11 cellular contexts compared by ENCODE assay signal in genomic region chr7:104980440-104980839, GRCh38. TPM values are rescaled to one million over a fixed set of nuclear protein-coding genes. Genes with fewer than 3 reads are reported as not detected.
DNase-seq lines count a peak whose midpoint lies in the region; ATAC-seq and TF ChIP-seq lines count a peak whose summit lies in the region.
"Had no signal": no experiment of that assay in that cellular context is flagged by ENCODE, and none has a peak within 500 bp of the region (broad histone marks: within the 10 kb centered on the region; RNA-seq: fewer than 3 reads in every experiment).

No MANE protein-coding gene starts in this region.

- DNase-seq in activated T-cell treated with anti-CD3 and anti-CD28 coated beads, Interleukin-2, amount 50 U/mL, for 24 hours: no peak
- DNase-seq in activated T-cell treated with anti-CD3 and anti-CD28 coated beads, Interleukin-2, amount 50 U/mL, for 72 hours: no peak
- no peak for DNase-seq in activated T-helper 1 cell treated with anti-CD3 and anti-CD28 coated beads, Interleukin-12 subunit alpha, Interleukin-12 subunit beta, Interleukin-2, Interleukin-4 antibody, amounts not matched to agents 30 ng/mL and 10 ng/mL and 1 ng/mL, durations not matched to agents 14 hours and 24 hours and 36 hours (ENCODE audit: low spot score)
- DNase-seq in fibroblast of pulmonary artery (ENCODE audit: low read depth): peak; percentile 44
- DNase-seq in NOMO-1 treated with dmso at 0.1 percent for 144 hours (lab: John Stamatoyannopoulos, UW; ENCODE audit: unreplicated experiment): no peak
- no peak for DNase-seq in SKM-1 treated with dmso at 0.1 percent for 144 hours (lab: John Stamatoyannopoulos, UW; ENCODE audit: unreplicated experiment)
- DNase-seq: activated T-cell treated with anti-CD3 and anti-CD28 coated beads for 4 hours, posterior cingulate gyrus, T-helper 9 cell had no signal

- H3K4me1 Mint-ChIP-seq in activated T-cell treated with anti-CD3 and anti-CD28 coated beads, Interleukin-2, amount 50 U/mL, for 24 hours (ENCODE audit: low read depth): peaks cover 65% of the 10 kb centered on the region
- peaks cover 77% of the 10 kb centered on the region for H3K4me1 Mint-ChIP-seq in activated T-cell treated with anti-CD3 and anti-CD28 coated beads, Interleukin-2, amount 50 U/mL, for 72 hours (ENCODE audit: low read depth)
- H3K4me1 Mint-ChIP-seq in activated T-helper 1 cell treated with anti-CD3 and anti-CD28 coated beads, Interleukin-12 subunit alpha, Interleukin-12 subunit beta, Interleukin-2, Interleukin-4 antibody, amounts not matched to agents 30 ng/mL and 10 ng/mL and 1 ng/mL, durations not matched to agents 14 hours and 24 hours and 36 hours (ENCODE audit: low read depth): peaks cover 85% of the 10 kb centered on the region
- peaks cover 33% of the 10 kb centered on the region for H3K4me1 Mint-ChIP-seq in stimulated activated memory B cell treated with anti-CD40 and anti-IgM and Interleukin-4, amounts not matched to agents 10 μg/mL and 1 μg/mL and 100 μg/mL, for 72 hours

- H3K4me3 Mint-ChIP-seq in activated T-cell treated with anti-CD3 and anti-CD28 coated beads, Interleukin-2, amount 50 U/mL, for 24 hours: no peak overlapping the region
- no peak overlapping the region for H3K4me3 Mint-ChIP-seq in activated T-cell treated with anti-CD3 and anti-CD28 coated beads, Interleukin-2, amount 50 U/mL, for 72 hours
- no peak overlapping the region for H3K4me3 Mint-ChIP-seq in activated T-helper 1 cell treated with anti-CD3 and anti-CD28 coated beads, Interleukin-12 subunit alpha, Interleukin-12 subunit beta, Interleukin-2, Interleukin-4 antibody, amounts not matched to agents 30 ng/mL and 10 ng/mL and 1 ng/mL, durations not matched to agents 14 hours and 24 hours and 36 hours
- H3K4me3 Mint-ChIP-seq in stimulated activated memory B cell treated with anti-CD40 and anti-IgM and Interleukin-4, amounts not matched to agents 10 μg/mL and 1 μg/mL and 100 μg/mL, for 72 hours: no peak overlapping the region

- H3K4me3 ChIP-seq in fibroblast of pulmonary artery (replicated peaks; ENCODE audit: low read depth, low read length): no peak overlapping the region

- no peak for TF ChIP-seq CTCF in fibroblast of pulmonary artery (IDR thresholded peaks at IDR 0.05; ENCODE audit: low read length, missing control alignments)

- H3K27me3 Mint-ChIP-seq in activated T-cell treated with anti-CD3 and anti-CD28 coated beads, Interleukin-2, amount 50 U/mL, for 24 hours: no peaks in the 10 kb centered on the region
- H3K27me3 Mint-ChIP-seq in activated T-cell treated with anti-CD3 and anti-CD28 coated beads, Interleukin-2, amount 50 U/mL, for 72 hours (ENCODE audit: low read depth): no peaks in the 10 kb centered on the region
- H3K27me3 Mint-ChIP-seq in activated T-helper 1 cell treated with anti-CD3 and anti-CD28 coated beads, Interleukin-12 subunit alpha, Interleukin-12 subunit beta, Interleukin-2, Interleukin-4 antibody, amounts not matched to agents 30 ng/mL and 10 ng/mL and 1 ng/mL, durations not matched to agents 14 hours and 24 hours and 36 hours (ENCODE audit: insufficient read depth): no peaks in the 10 kb centered on the region
- H3K27me3 Mint-ChIP-seq in stimulated activated memory B cell treated with anti-CD40 and anti-IgM and Interleukin-4, amounts not matched to agents 10 μg/mL and 1 μg/mL and 100 μg/mL, for 72 hours: no peaks in the 10 kb centered on the region

- H3K36me3 Mint-ChIP-seq in activated T-cell treated with anti-CD3 and anti-CD28 coated beads, Interleukin-2, amount 50 U/mL, for 24 hours (ENCODE audit: low read depth): peaks cover 47% of the 10 kb centered on the region
- no peaks in the 10 kb centered on the region for H3K36me3 Mint-ChIP-seq in activated T-cell treated with anti-CD3 and anti-CD28 coated beads, Interleukin-2, amount 50 U/mL, for 72 hours (ENCODE audit: insufficient read depth in 2 of 2)
- H3K36me3 Mint-ChIP-seq in activated T-helper 1 cell treated with anti-CD3 and anti-CD28 coated beads, Interleukin-12 subunit alpha, Interleukin-12 subunit beta, Interleukin-2, Interleukin-4 antibody, amounts not matched to agents 30 ng/mL and 10 ng/mL and 1 ng/mL, durations not matched to agents 14 hours and 24 hours and 36 hours (ENCODE audit: low read depth): peaks cover 19% of the 10 kb centered on the region
- H3K36me3 Mint-ChIP-seq in stimulated activated memory B cell treated with anti-CD40 and anti-IgM and Interleukin-4, amounts not matched to agents 10 μg/mL and 1 μg/mL and 100 μg/mL, for 72 hours: no peaks in the 10 kb centered on the region

- intact Hi-C loops in activated T-helper 1 cell treated with anti-CD3 and anti-CD28 coated beads, Interleukin-12 subunit alpha, Interleukin-12 subunit beta, Interleukin-2, Interleukin-4 antibody, amounts not matched to agents 30 ng/mL and 10 ng/mL and 1 ng/mL, durations not matched to agents 14 hours and 24 hours and 36 hours (cut with micrococcal nuclease): loop anchor here (2.0 to 5.0 kb wide), 4 partner anchors 118 to 607 kb away; partner anchors contain the start of gene SRPK2

- no peaks in the 10 kb centered on the region for H3K9me3 Mint-ChIP-seq in activated T-cell treated with anti-CD3 and anti-CD28 coated beads, Interleukin-2, amount 50 U/mL, for 24 hours
- no peaks in the 10 kb centered on the region for H3K9me3 Mint-ChIP-seq in activated T-cell treated with anti-CD3 and anti-CD28 coated beads, Interleukin-2, amount 50 U/mL, for 72 hours
- no peaks in the 10 kb centered on the region for H3K9me3 Mint-ChIP-seq in activated T-helper 1 cell treated with anti-CD3 and anti-CD28 coated beads, Interleukin-12 subunit alpha, Interleukin-12 subunit beta, Interleukin-2, Interleukin-4 antibody, amounts not matched to agents 30 ng/mL and 10 ng/mL and 1 ng/mL, durations not matched to agents 14 hours and 24 hours and 36 hours
- H3K9me3 Mint-ChIP-seq in stimulated activated memory B cell treated with anti-CD40 and anti-IgM and Interleukin-4, amounts not matched to agents 10 μg/mL and 1 μg/mL and 100 μg/mL, for 72 hours: no peaks in the 10 kb centered on the region

- peak overlapping the region; percentile 45 for H3K27ac Mint-ChIP-seq in activated T-cell treated with anti-CD3 and anti-CD28 coated beads, Interleukin-2, amount 50 U/mL, for 24 hours
- no peak overlapping the region for H3K27ac Mint-ChIP-seq in activated T-cell treated with anti-CD3 and anti-CD28 coated beads, Interleukin-2, amount 50 U/mL, for 72 hours
- H3K27ac Mint-ChIP-seq in activated T-helper 1 cell treated with anti-CD3 and anti-CD28 coated beads, Interleukin-12 subunit alpha, Interleukin-12 subunit beta, Interleukin-2, Interleukin-4 antibody, amounts not matched to agents 30 ng/mL and 10 ng/mL and 1 ng/mL, durations not matched to agents 14 hours and 24 hours and 36 hours: peak overlapping the region; percentile 62
- H3K27ac Mint-ChIP-seq in stimulated activated memory B cell treated with anti-CD40 and anti-IgM and Interleukin-4, amounts not matched to agents 10 μg/mL and 1 μg/mL and 100 μg/mL, for 72 hours: peak overlapping the region; percentile 80

- no peak for ATAC-seq in activated T-cell treated with anti-CD3 and anti-CD28 coated beads, Interleukin-2, amount 50 U/mL, for 72 hours (replicated peaks in 1 of 2)
- no peak for ATAC-seq in stimulated activated memory B cell treated with anti-CD40 and anti-IgM and Interleukin-4, amounts not matched to agents 10 μg/mL and 1 μg/mL and 100 μg/mL, for 72 hours
- ATAC-seq in GM19023 (IDR thresholded peaks at IDR 0.05; ENCODE audit: unreplicated experiment): no peak

RNA-seq across cellular contexts. Expression of gene KMT2E, which starts 33.6 kb away (rescaled TPM):
- 100 to 1,000 TPM in 1 of 2 donors, 10 to 100 TPM in 1; 96.4 to 112 TPM for total RNA-seq in activated T-cell treated with anti-CD3 and anti-CD28 coated beads, Interleukin-2, amount 50 U/mL, for 72 hours
- total RNA-seq in activated T-helper 1 cell treated with anti-CD3 and anti-CD28 coated beads, Interleukin-12 subunit alpha, Interleukin-12 subunit beta, Interleukin-2, Interleukin-4 antibody, amounts not matched to agents 30 ng/mL and 10 ng/mL and 1 ng/mL, durations not matched to agents 14 hours and 24 hours and 36 hours: 114 and 130 TPM in 2 replicates
